Comparison of ENCODE assay signal across 8 cellular contexts in the genomic region with DNA sequence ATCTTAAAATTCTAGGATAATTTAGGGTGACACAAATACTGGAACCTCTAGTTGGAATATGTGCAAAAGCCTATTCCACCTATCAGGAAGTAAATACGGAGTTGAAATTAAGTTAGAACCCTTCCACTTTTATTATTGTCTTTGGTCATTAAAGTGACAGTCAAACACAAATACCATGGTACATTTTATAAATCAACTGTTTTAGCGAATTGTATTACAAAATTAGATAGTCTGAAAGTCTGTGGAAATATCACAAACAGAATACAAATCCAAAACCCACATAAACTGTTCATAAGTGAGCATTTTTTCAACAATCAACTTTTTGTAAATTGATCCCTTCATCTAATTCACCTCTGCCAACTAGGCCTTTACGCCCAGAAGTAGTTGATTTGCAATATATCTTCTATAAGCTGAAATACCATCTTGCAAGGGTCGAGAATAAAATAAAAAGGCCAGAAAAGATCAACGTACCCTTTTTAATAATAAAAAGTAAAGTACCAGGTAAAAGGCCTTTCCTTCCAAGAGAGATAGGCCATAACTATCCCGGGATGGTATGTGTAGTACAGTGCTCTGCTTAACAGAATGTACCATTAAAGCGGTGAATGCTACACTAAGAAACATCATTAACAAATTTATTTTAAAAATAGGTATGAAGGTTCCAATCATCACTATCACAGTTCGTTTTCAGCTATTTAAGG. TPM values are rescaled to one million over a fixed set of nuclear protein-coding genes. Genes with fewer than 3 reads are reported as not detected.
DNase-seq lines count a peak whose midpoint lies in the region; ATAC-seq and TF ChIP-seq lines count a peak whose summit lies in the region.

No MANE protein-coding gene starts in this region.

- H3K4me3 ChIP-seq in WI38 (ENCODE audit: low read depth, low read length) (peak overlapping the region; percentile 86), skeletal muscle tissue (ENCODE audit: low read length in 3 of 3) (peak overlapping the region; percentile 73 to 83 (median 80))

- no peaks in the 10 kb centered on the region for H3K27me3 Mint-ChIP-seq in activated CD8-positive, alpha-beta memory T cell treated with anti-CD3 and anti-CD28 coated beads, Interleukin-2, amount 10 ng/mL, durations not matched to agents 7 days and 5 days
- peaks cover 5% of the 10 kb centered on the region for H3K27me3 Mint-ChIP-seq in glutamatergic neuron (ENCODE audit: unreplicated experiment)

- no peak for DNase-seq in activated CD8-positive, alpha-beta memory T cell treated with anti-CD3 and anti-CD28 coated beads, Interleukin-2, amount 10 ng/mL, durations not matched to agents 7 days and 5 days
- DNase-seq in activated CD8-positive, alpha-beta memory T cell treated with anti-CD3 and anti-CD28 coated beads, Interleukin-2, amount 50 U/mL, for 48 hours: no peak
- no peak for DNase-seq in glutamatergic neuron
- no peak for DNase-seq in C1 segment of cervical spinal cord (lab: John Stamatoyannopoulos, UW)

- H3K36me3 ChIP-seq in skeletal muscle tissue (ENCODE audit: control insufficient read depth in 3 of 3, insufficient read depth in 3 of 3, low read length in 3 of 3): no peaks in the 10 kb centered on the region

- peaks cover 11% of the 10 kb centered on the region for H3K36me3 Mint-ChIP-seq in activated CD8-positive, alpha-beta memory T cell treated with anti-CD3 and anti-CD28 coated beads, Interleukin-2, amount 10 ng/mL, durations not matched to agents 7 days and 5 days
- H3K36me3 Mint-ChIP-seq in glutamatergic neuron (ENCODE audit: unreplicated experiment): no peaks in the 10 kb centered on the region

- peaks cover 8 to 20% (median 13%) of the 10 kb centered on the region in 3 donors for H3K4me1 ChIP-seq in skeletal muscle tissue (ENCODE audit: control insufficient read depth in 3 of 3, insufficient read depth in 3 of 3, low read length in 3 of 3)

- peak overlapping the region; percentile 89 to 96 (median 91) for H3K9ac ChIP-seq in skeletal muscle tissue (ENCODE audit: low read depth in 1 of 3, low read length in 3 of 3)

- peak overlapping the region; percentile 92 for H3K27ac Mint-ChIP-seq in activated CD8-positive, alpha-beta memory T cell treated with anti-CD3 and anti-CD28 coated beads, Interleukin-2, amount 10 ng/mL, durations not matched to agents 7 days and 5 days
- peak overlapping the region; percentile 80 for H3K27ac Mint-ChIP-seq in glutamatergic neuron (ENCODE audit: unreplicated experiment)

- peak overlapping the region; percentile 75 for H3K27ac ChIP-seq in skeletal muscle tissue (ENCODE audit: low read depth, low read length)

- H3K4me1 Mint-ChIP-seq in activated CD8-positive, alpha-beta memory T cell treated with anti-CD3 and anti-CD28 coated beads, Interleukin-2, amount 10 ng/mL, durations not matched to agents 7 days and 5 days: peaks cover 33% of the 10 kb centered on the region
- H3K4me1 Mint-ChIP-seq in glutamatergic neuron (ENCODE audit: low read depth, unreplicated experiment): peaks cover 8% of the 10 kb centered on the region

- peak overlapping the region; percentile 88 for H3K4me3 Mint-ChIP-seq in activated CD8-positive, alpha-beta memory T cell treated with anti-CD3 and anti-CD28 coated beads, Interleukin-2, amount 10 ng/mL, durations not matched to agents 7 days and 5 days
- H3K4me3 Mint-ChIP-seq in glutamatergic neuron (ENCODE audit: unreplicated experiment): peak overlapping the region; percentile 90

- H3K27me3 ChIP-seq in skeletal muscle tissue (ENCODE audit: control insufficient read depth in 3 of 3, insufficient read depth in 3 of 3, low read length in 3 of 3): no peaks in the 10 kb centered on the region

- no peaks in the 10 kb centered on the region for H3K9me3 ChIP-seq in skeletal muscle tissue (ENCODE audit: control insufficient read depth in 3 of 3, low read length in 3 of 3)

- no peaks in the 10 kb centered on the region for H3K9me3 Mint-ChIP-seq in activated CD8-positive, alpha-beta memory T cell treated with anti-CD3 and anti-CD28 coated beads, Interleukin-2, amount 10 ng/mL, durations not matched to agents 7 days and 5 days (ENCODE audit: low read depth)
- H3K9me3 Mint-ChIP-seq in glutamatergic neuron (ENCODE audit: unreplicated experiment): peaks cover 7% of the 10 kb centered on the region

- no peak for ATAC-seq in activated CD8-positive, alpha-beta memory T cell treated with anti-CD3 and anti-CD28 coated beads, Interleukin-2, amount 10 ng/mL, durations not matched to agents 7 days and 5 days
- ATAC-seq in HG03196 (IDR thresholded peaks at IDR 0.05; ENCODE audit: unreplicated experiment) (no peak), HG03139 (IDR thresholded peaks at IDR 0.05; ENCODE audit: unreplicated experiment) (no peak)

- CTCF ChIA-PET in activated CD8-positive, alpha-beta memory T cell treated with anti-CD3 and anti-CD28 coated beads, Interleukin-2, amount 10 ng/mL, durations not matched to agents 7 days and 5 days (lab: Charles Lee): interaction anchor here (0.7 kb wide), 1 partner anchor 10 kb away, joined by 3 read pairs; no protein-coding TSS in a partner anchor

- TF ChIP-seq CTCF in WI38 (IDR thresholded peaks at IDR 0.05; ENCODE audit: low read depth, low read length) (no peak), glutamatergic neuron (IDR thresholded peaks at IDR 0.05; ENCODE audit: partially characterized antibody, unreplicated experiment) (no peak)

RNA-seq across cellular contexts. Expression of a gene that starts 1.3 kb away (rescaled TPM):
- 10 to 100 TPM; 70.3 to 93.7 TPM for total RNA-seq in activated CD8-positive, alpha-beta memory T cell treated with anti-CD3 and anti-CD28 coated beads, Interleukin-2, amount 10 ng/mL, durations not matched to agents 7 days and 5 days
- 104 TPM for total RNA-seq in glutamatergic neuron (ENCODE audit: unreplicated experiment)
- total RNA-seq in skeletal muscle tissue: 108 TPM
